ENCODE assay signal across 19 cellular contexts in the genomic region with DNA sequence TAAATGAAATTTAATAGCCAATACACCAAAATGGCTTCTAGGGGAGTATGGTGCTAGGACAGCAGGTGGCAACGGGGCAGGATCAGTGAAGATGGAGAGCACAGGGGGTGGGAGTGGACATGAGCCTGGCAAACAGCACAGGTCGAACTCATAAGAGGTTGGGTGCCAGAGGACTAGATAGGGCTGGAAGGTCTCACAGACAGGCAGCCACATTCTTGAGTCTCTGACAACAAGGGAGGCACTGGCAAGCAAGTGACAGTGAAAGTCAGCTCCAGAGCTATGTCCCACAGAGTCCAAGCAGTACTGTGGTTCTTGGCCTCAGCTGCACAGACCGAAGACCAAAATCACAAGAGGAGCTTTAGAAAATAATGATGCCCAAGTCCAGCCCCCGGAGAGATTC.
"Had no signal": no experiment of that assay in that cellular context is flagged by ENCODE, and none has a peak within 500 bp of the region (broad histone marks: within the 10 kb centered on the region; RNA-seq: fewer than 3 reads in every experiment).

No MANE protein-coding gene starts in this region.

- H3K27me3 ChIP-seq: suprapubic skin, thyroid gland, upper lobe of left lung, vagina had no signal

- H3K9ac ChIP-seq: parathyroid adenoma had no signal

- H3K79me2 ChIP-seq: parathyroid adenoma had no signal

- H3K4me1 ChIP-seq: parathyroid adenoma, prostate gland, suprapubic skin, thyroid gland, vagina had no signal

- H3K4me3 ChIP-seq: coronary artery, prostate gland, smooth muscle cell, suprapubic skin, thyroid gland, upper lobe of left lung, vagina had no signal

- ATAC-seq: naive thymus-derived CD4-positive, alpha-beta T cell had no signal

- H3K9me3 ChIP-seq: prostate gland, suprapubic skin, thyroid gland, upper lobe of left lung, vagina had no signal

- H2AFZ ChIP-seq: parathyroid adenoma had no signal

- H3K36me3 ChIP-seq: prostate gland had no signal

- H3K27ac ChIP-seq: coronary artery, parathyroid adenoma, prostate gland, suprapubic skin, thyroid gland, upper lobe of left lung, vagina had no signal

- DNase-seq: effector CD4-positive, alpha-beta T cell; endodermal cell; erythroblast; foreskin melanocyte; immature natural killer cell; mesendoderm; naive thymus-derived CD4-positive, alpha-beta T cell; nephron progenitor cell; retina; stimulated activated CD4-positive, alpha-beta T cell treated with anti-CD3 and anti-CD28 coated beads, Interleukin-2, amount 100 ng/mL, for 48 hours; stimulated activated naive CD4-positive, alpha-beta T cell treated with Interleukin-2 at 50 U/mL for 16 hours; thyroid gland; upper lobe of left lung had no signal

- H3K4me2 ChIP-seq: smooth muscle cell had no signal
